In genomic region chr1:27570823-27571222, GRCh38 we compare ENCODE assay signal across 12 cellular contexts. TPM values are rescaled to one million over a fixed set of nuclear protein-coding genes. Genes with fewer than 3 reads are reported as not detected.
A peak's percentile ranks its signal among the peaks of the same experiment; 100 is the strongest.
DNase-seq lines count a peak whose midpoint lies in the region; ATAC-seq and TF ChIP-seq lines count a peak whose summit lies in the region.
"Had no signal": no experiment of that assay in that cellular context is flagged by ENCODE, and none has a peak within 500 bp of the region (broad histone marks: within the 10 kb centered on the region; RNA-seq: fewer than 3 reads in every experiment).

No MANE protein-coding gene starts in this region.

- H3K27me3 ChIP-seq in heart left ventricle (peaks cover 0 to 1% (median 0%) of the 10 kb centered on the region in 9 donors), aorta (ENCODE audit: control insufficient read depth in 1 of 2, insufficient read depth in 2 of 2, low read length in 1 of 2) (no peaks in the 10 kb centered on the region)

- no peak for ATAC-seq in Right ventricle myocardium inferior
- no peak for ATAC-seq in left ventricle myocardium superior
- no peak for ATAC-seq in heart left ventricle
- no peak for ATAC-seq in aorta (ENCODE audit: low FRiP score)
- no peak for ATAC-seq in HG02973 (IDR thresholded peaks at IDR 0.05; ENCODE audit: unreplicated experiment)
- ATAC-seq: activated CD8-positive, alpha-beta T cell treated with anti-CD3 and anti-CD28 coated beads, Interleukin-2, amount 10 ng/mL, durations not matched to agents 7 days and 5 days; activated naive CD4-positive, alpha-beta T cell treated with anti-CD3 and anti-CD28 coated beads, Interleukin-2, amount 50 U/mL, for 72 hours had no signal

- 47 to 64% (median 53%) methylated on average over 3 of the region's 3 CpGs for WGBS in heart left ventricle, 4 donors
- 56 to 61% methylated on average over 3 of the region's 3 CpGs for WGBS in aorta, 2 donors

- H3K4me1 ChIP-seq in heart left ventricle (peaks cover 40 to 100% (median 93%) of the 10 kb centered on the region in 12 donors), aorta (ENCODE audit: control insufficient read depth in 1 of 2, insufficient read depth in 2 of 2, low read length in 2 of 2) (peaks cover 0 to 3% of the 10 kb centered on the region in 2 donors)

- H3K9me3 ChIP-seq in heart left ventricle (no peaks in the 10 kb centered on the region), aorta (ENCODE audit: control insufficient read depth, low read length) (no peaks in the 10 kb centered on the region)

- H3K4me1 Mint-ChIP-seq in osteocyte (ENCODE audit: unreplicated experiment): peaks cover 89% of the 10 kb centered on the region

- peak overlapping the region; percentile 92 for H3K27ac Mint-ChIP-seq in osteocyte (ENCODE audit: unreplicated experiment)
- H3K27ac Mint-ChIP-seq: activated CD8-positive, alpha-beta T cell treated with anti-CD3 and anti-CD28 coated beads, Interleukin-2, amount 10 ng/mL, durations not matched to agents 7 days and 5 days had no signal

- no peaks in the 10 kb centered on the region for H3K36me3 Mint-ChIP-seq in osteocyte (ENCODE audit: unreplicated experiment)
- H3K36me3 Mint-ChIP-seq: activated naive CD4-positive, alpha-beta T cell treated with anti-CD3 and anti-CD28 coated beads, Interleukin-2, amount 50 U/mL, for 72 hours had no signal

- H3K27me3 Mint-ChIP-seq in osteocyte (ENCODE audit: unreplicated experiment): no peaks in the 10 kb centered on the region

- peak overlapping the region; percentile 45 for H3K4me3 Mint-ChIP-seq in osteocyte (ENCODE audit: unreplicated experiment)
- H3K4me3 Mint-ChIP-seq: activated CD8-positive, alpha-beta T cell treated with anti-CD3 and anti-CD28 coated beads, Interleukin-2, amount 10 ng/mL, durations not matched to agents 7 days and 5 days had no signal

- no peaks in the 10 kb centered on the region for H3K9me3 Mint-ChIP-seq in osteocyte (ENCODE audit: unreplicated experiment)
- H3K9me3 Mint-ChIP-seq: activated naive CD4-positive, alpha-beta T cell treated with anti-CD3 and anti-CD28 coated beads, Interleukin-2, amount 50 U/mL, for 72 hours had no signal

- DNase-seq in Right ventricle myocardium inferior (ENCODE audit: missing footprints) (peak; percentile 46), left ventricle myocardium superior (no peak), heart left ventricle (no peak), osteocyte (ENCODE audit: extremely low spot score, unreplicated experiment) (no peak), aorta (no peak), NCI-H748 (lab: John Stamatoyannopoulos, UW; ENCODE audit: unreplicated experiment) (no peak), mucosa of gallbladder (ENCODE audit: low spot score) (no peak)
- DNase-seq: activated CD8-positive, alpha-beta T cell treated with anti-CD3 and anti-CD28 coated beads, Interleukin-2, amount 10 ng/mL, durations not matched to agents 7 days and 5 days; NCI-H446 treated with DMSO at 0.1 percent for 48 hours had no signal

- H3K27ac ChIP-seq in heart left ventricle: peak overlapping the region; percentile 51 to 99 (median 94)
- H3K27ac ChIP-seq in aorta (ENCODE audit: low read depth in 1 of 2, low read length in 2 of 2): peak overlapping the region; percentile 4 to 60
- H3K27ac ChIP-seq: 22Rv1 had no signal

- TF ChIP-seq CTCF in heart left ventricle (IDR thresholded peaks at IDR 0.05) (no peak), osteocyte (IDR thresholded peaks at IDR 0.05) (no peak)

- H3K4me3 ChIP-seq in heart left ventricle: no peak overlapping the region
- no peak overlapping the region for H3K4me3 ChIP-seq in aorta (ENCODE audit: low read length in 2 of 2)

- TF ChIP-seq POLR2A in heart left ventricle (IDR thresholded peaks at IDR 0.05): no peak

- intact Hi-C loops in Right ventricle myocardium inferior (cut with DNase I): no loop called here
- intact Hi-C loops in left ventricle myocardium superior (cut with micrococcal nuclease): no loop called here
- intact Hi-C loops in heart left ventricle (cut with DNase I): no loop called here
- intact Hi-C loops in aorta (cut with DNase I): no loop called here

- H3K36me3 ChIP-seq in heart left ventricle (no peaks in the 10 kb centered on the region), aorta (ENCODE audit: control insufficient read depth in 1 of 2, insufficient read depth in 2 of 2, low read length in 1 of 2) (no peaks in the 10 kb centered on the region)

RNA-seq across cellular contexts. Expression of gene AHDC1, which starts 33.1 kb away (rescaled TPM):
- 51.2 TPM for total RNA-seq in Right ventricle myocardium inferior
- total RNA-seq in left ventricle myocardium superior: 42.8 TPM
- total RNA-seq in heart left ventricle: 10 to 100 TPM; 29.2 to 50.2 (median 42.1) TPM
- 10 to 100 TPM; 25.8 to 48.4 TPM for polyA plus RNA-seq in heart left ventricle
- 118 and 124 TPM in 2 replicates for total RNA-seq in osteocyte
- 10 to 100 TPM; 63.5 to 89.1 TPM for total RNA-seq in aorta
- polyA plus RNA-seq in aorta: 10 to 100 TPM in 1 of 2 donors, 1 to 10 TPM in 1; 7.8 to 23.9 TPM
- 61.6 TPM for total RNA-seq in mucosa of gallbladder
